ENCODE assay signal across 33 cellular contexts in the genomic region with DNA sequence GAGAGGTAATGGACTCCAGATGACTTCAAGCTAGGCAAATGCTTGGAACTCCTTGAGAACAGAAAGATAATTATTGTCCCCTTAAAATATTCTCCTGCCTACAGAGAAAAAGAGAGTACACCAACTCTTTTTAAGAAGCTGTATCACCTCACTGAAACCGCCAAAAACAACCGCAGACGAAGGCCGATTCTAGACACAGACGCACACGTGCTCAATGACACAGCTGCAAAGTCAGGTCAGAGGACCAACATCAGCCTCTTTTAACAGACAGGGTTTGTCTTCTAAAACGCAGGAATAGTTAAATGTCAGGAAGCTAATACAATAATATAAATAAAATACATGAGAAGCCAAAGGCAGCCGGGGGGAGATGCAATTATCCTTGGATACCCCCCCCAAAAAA. TPM values are rescaled to one million over a fixed set of nuclear protein-coding genes. Genes with fewer than 3 reads are reported as not detected.
"Had no signal": no experiment of that assay in that cellular context is flagged by ENCODE, and none has a peak within 500 bp of the region (broad histone marks: within the 10 kb centered on the region; RNA-seq: fewer than 3 reads in every experiment).

No MANE protein-coding gene starts in this region.

- H3K4me1 ChIP-seq: body of pancreas, breast epithelium had no signal

- DNase-seq: activated CD4-positive, alpha-beta T cell treated with anti-CD3 and anti-CD28 coated beads, Interleukin-2, amount 10 ng/mL, durations not matched to agents 24 days and 14 days; activated CD4-positive, alpha-beta T cell treated with anti-CD3 and anti-CD28 coated beads, Interleukin-2, amount 50 U/mL, for 4 hours; activated CD8-positive, alpha-beta T cell treated with anti-CD3 and anti-CD28 coated beads for 36 hours; activated effector memory CD4-positive, alpha-beta T cell treated with anti-CD3 and anti-CD28 coated beads, Interleukin-2, amount 50 U/mL, for 16 hours; activated naive CD4-positive, alpha-beta T cell; activated naive CD8-positive, alpha-beta T cell treated with anti-CD3 and anti-CD28 coated beads, Interleukin-2, amount 10 ng/mL, durations not matched to agents 7 days and 5 days; activated T-cell treated with anti-CD3 and anti-CD28 coated beads, Interleukin-2, amount 50 U/mL, for 1 hour; activated T-cell treated with anti-CD3 and anti-CD28 coated beads, Interleukin-2, amount 50 U/mL, for 72 hours; amygdala; body of pancreas; Karpas-422; KBM-7; NCI-H1105; NCI-H1417 treated with DMSO at 0.1 percent for 48 hours; NCI-H187 treated with DMSO at 0.1 percent for 48 hours; NCI-H2081; NCI-H345; NCI-H524 treated with DMSO at 0.1 percent for 48 hours; PC-9; SIG-M5 had no signal

- H3K4me2 ChIP-seq: PC-9 had no signal

- H2AFZ ChIP-seq: PC-9 had no signal

- H3K9me3 Mint-ChIP-seq: activated CD4-positive, alpha-beta T cell treated with anti-CD3 and anti-CD28 coated beads, Interleukin-2, amount 10 ng/mL, durations not matched to agents 24 days and 14 days; activated CD8-positive, alpha-beta T cell treated with anti-CD3 and anti-CD28 coated beads for 36 hours; activated naive CD4-positive, alpha-beta T cell treated with anti-CD3 and anti-CD28 coated beads, Interleukin-2, amount 50 U/mL, for 24 hours; activated naive CD8-positive, alpha-beta T cell treated with anti-CD3 and anti-CD28 coated beads, Interleukin-2, amount 10 ng/mL, durations not matched to agents 7 days and 5 days; activated T-cell treated with anti-CD3 and anti-CD28 coated beads, Interleukin-2, amount 50 U/mL, for 72 hours; activated T-helper 17 cell treated with anti-CD3 and anti-CD28 coated beads, Interleukin-2, amount 50 U/mL, for 72 hours; T-helper 1 cell treated with Interleukin-12 subunit alpha and Interleukin-12 subunit beta and Interleukin-4 antibody, amounts not matched to agents 30 μg/mL and 1 μg/mL, for 36 hours; T-helper 2 cell treated with Interferon-gamma antibody and Interleukin-4, amounts not matched to agents 5 μg/mL and 100 μg/mL, for 36 hours had no signal

- H3K27ac Mint-ChIP-seq: activated CD4-positive, alpha-beta T cell treated with anti-CD3 and anti-CD28 coated beads, Interleukin-2, amount 10 ng/mL, durations not matched to agents 24 days and 14 days; activated CD8-positive, alpha-beta T cell treated with anti-CD3 and anti-CD28 coated beads for 36 hours; activated naive CD4-positive, alpha-beta T cell treated with anti-CD3 and anti-CD28 coated beads, Interleukin-2, amount 50 U/mL, for 24 hours; activated naive CD8-positive, alpha-beta T cell treated with anti-CD3 and anti-CD28 coated beads, Interleukin-2, amount 10 ng/mL, durations not matched to agents 7 days and 5 days; activated T-cell treated with anti-CD3 and anti-CD28 coated beads, Interleukin-2, amount 50 U/mL, for 72 hours; activated T-helper 17 cell treated with anti-CD3 and anti-CD28 coated beads, Interleukin-2, amount 50 U/mL, for 72 hours; T-helper 2 cell treated with Interferon-gamma antibody and Interleukin-4, amounts not matched to agents 5 μg/mL and 100 μg/mL, for 36 hours had no signal

- H3K4me3 ChIP-seq: body of pancreas, breast epithelium, PC-9 had no signal

- H3K27ac ChIP-seq: body of pancreas, breast epithelium, PC-9, RWPE1 had no signal

- H3K4me3 Mint-ChIP-seq: activated CD4-positive, alpha-beta T cell treated with anti-CD3 and anti-CD28 coated beads, Interleukin-2, amount 10 ng/mL, durations not matched to agents 24 days and 14 days; activated CD8-positive, alpha-beta T cell treated with anti-CD3 and anti-CD28 coated beads for 36 hours; activated naive CD4-positive, alpha-beta T cell treated with anti-CD3 and anti-CD28 coated beads, Interleukin-2, amount 50 U/mL, for 24 hours; activated naive CD8-positive, alpha-beta T cell treated with anti-CD3 and anti-CD28 coated beads, Interleukin-2, amount 10 ng/mL, durations not matched to agents 7 days and 5 days; activated T-cell treated with anti-CD3 and anti-CD28 coated beads, Interleukin-2, amount 50 U/mL, for 72 hours; activated T-helper 17 cell treated with anti-CD3 and anti-CD28 coated beads, Interleukin-2, amount 50 U/mL, for 72 hours; T-helper 1 cell treated with Interleukin-12 subunit alpha and Interleukin-12 subunit beta and Interleukin-4 antibody, amounts not matched to agents 30 μg/mL and 1 μg/mL, for 36 hours; T-helper 2 cell treated with Interferon-gamma antibody and Interleukin-4, amounts not matched to agents 5 μg/mL and 100 μg/mL, for 36 hours had no signal

- H3K36me3 ChIP-seq: breast epithelium had no signal

- H3K27me3 ChIP-seq: body of pancreas, breast epithelium had no signal

- FAIRE-seq: astrocyte, RCC 7860, TTC549 had no signal

- H3K4me1 Mint-ChIP-seq: activated naive CD4-positive, alpha-beta T cell treated with anti-CD3 and anti-CD28 coated beads, Interleukin-2, amount 50 U/mL, for 24 hours had no signal

- H3K9me3 ChIP-seq: body of pancreas had no signal

- ATAC-seq: activated CD8-positive, alpha-beta T cell treated with anti-CD3 and anti-CD28 coated beads for 36 hours; activated T-cell treated with anti-CD3 and anti-CD28 coated beads, Interleukin-2, amount 50 U/mL, for 72 hours; activated T-helper 17 cell treated with anti-CD3 and anti-CD28 coated beads, Interleukin-2, amount 50 U/mL, for 72 hours; body of pancreas; Right ventricle myocardium inferior; SK-N-SH treated with all-trans-retinoic acid at 6 μM for 48 hours had no signal

- H3K27me3 Mint-ChIP-seq: activated CD4-positive, alpha-beta T cell treated with anti-CD3 and anti-CD28 coated beads, Interleukin-2, amount 10 ng/mL, durations not matched to agents 24 days and 14 days; activated CD8-positive, alpha-beta T cell treated with anti-CD3 and anti-CD28 coated beads for 36 hours; activated naive CD4-positive, alpha-beta T cell treated with anti-CD3 and anti-CD28 coated beads, Interleukin-2, amount 50 U/mL, for 24 hours; activated naive CD8-positive, alpha-beta T cell treated with anti-CD3 and anti-CD28 coated beads, Interleukin-2, amount 10 ng/mL, durations not matched to agents 7 days and 5 days; activated T-helper 17 cell treated with anti-CD3 and anti-CD28 coated beads, Interleukin-2, amount 50 U/mL, for 72 hours had no signal

RNA-seq across cellular contexts. Expression of a gene that starts 48.5 kb away (rescaled TPM):
- total RNA-seq: activated naive CD8-positive, alpha-beta T cell treated with anti-CD3 and anti-CD28 coated beads, Interleukin-2, amount 10 ng/mL, durations not matched to agents 7 days and 5 days; activated T-helper 17 cell treated with anti-CD3 and anti-CD28 coated beads, Interleukin-2, amount 50 U/mL, for 72 hours; body of pancreas; MCF 10A; NCI-H460; PC-9 had no signal
